In genomic region chr3:101693540-101693939, GRCh38 we compare ENCODE assay signal across 8 cellular contexts. TPM values are rescaled to one million over a fixed set of nuclear protein-coding genes. Genes with fewer than 3 reads are reported as not detected.
DNase-seq lines count a peak whose midpoint lies in the region; ATAC-seq and TF ChIP-seq lines count a peak whose summit lies in the region.
"Not testable (repeated sequence)": the region's sequence is repeated elsewhere in the genome, so short reads cannot be mapped to it uniquely, and the experiment has no call there.

No MANE protein-coding gene starts in this region.

- POLR2A ChIA-PET in IMR-90 (lab: Charles Lee; ENCODE audit: unreplicated experiment), result not testable (repeated sequence)

- H3K4me1 ChIP-seq in IMR-90 (ENCODE audit: control insufficient read depth, insufficient read depth, low read length), result not testable (repeated sequence)
- peaks cover 12% of the 10 kb centered on the region for H3K4me1 ChIP-seq in iPS-15b (ENCODE audit: control insufficient read depth, insufficient read depth, low read length)

- H3K79me1 ChIP-seq in IMR-90 (ENCODE audit: low read depth in 1 of 2, low read length in 2 of 2), result not testable (repeated sequence)

- H4K5ac ChIP-seq in IMR-90 (ENCODE audit: low read depth, low read length), result not testable (repeated sequence)

- not testable (repeated sequence) for H4K8ac ChIP-seq in IMR-90 (ENCODE audit: low read depth in 2 of 2, low read length in 2 of 2)

- not testable (repeated sequence) for H2BK120ac ChIP-seq in IMR-90 (ENCODE audit: low read depth, low read length)

- H3K27me3 ChIP-seq in IMR-90 (ENCODE audit: control insufficient read depth, insufficient read depth, low read length); iPS-15b (ENCODE audit: control insufficient read depth, insufficient read depth, low read length): not testable (repeated sequence)

- H3K56ac ChIP-seq in IMR-90 (ENCODE audit: extremely low read depth, insufficient read depth, low read length), result not testable (repeated sequence)

- H2AFZ ChIP-seq in IMR-90 (replicated peaks; ENCODE audit: low read length, poor library complexity), result not testable (repeated sequence)

- H4K20me1 ChIP-seq in IMR-90 (ENCODE audit: insufficient read depth, low read length), result not testable (repeated sequence)

- H3K4me2 ChIP-seq in IMR-90 (ENCODE audit: low read depth, low read length), result not testable (repeated sequence)

- peak; percentile 57 for TF ChIP-seq RAD21 in IMR-90 (IDR thresholded peaks at IDR 0.05; ENCODE audit: low read length)

- H3K4ac ChIP-seq in IMR-90 (ENCODE audit: low read depth, low read length), result not testable (repeated sequence)

- in situ Hi-C loops in IMR-90 (cut with MboI; ENCODE audit: low sequenced_read_pairs), result not testable (repeated sequence)

- H2AK9ac ChIP-seq in IMR-90 (replicated peaks; ENCODE audit: low read depth, low read length, poor library complexity), result not testable (repeated sequence)

- BruUV-seq in IMR-90 (replicated peaks; lab: Mats Ljungman, UMichigan), result not testable (repeated sequence)

- H3K14ac ChIP-seq in IMR-90 (replicated peaks; ENCODE audit: low read depth, low read length), result not testable (repeated sequence)

- TF ChIP-seq CTCF in IMR-90 (conservative IDR thresholded peaks at IDR 0.05; ENCODE audit: low read depth, low read length) (peak; percentile 50), choroid plexus epithelial cell (conservative IDR thresholded peaks at IDR 0.05; ENCODE audit: low read depth, low read length) (peak; percentile 65)

- DNase-seq in AG20443 (ENCODE audit: low spot score), result peak; percentile 45
- peak; percentile 48 for DNase-seq in IMR-90
- peak; percentile 51 for DNase-seq in activated CD4-positive, alpha-beta T cell treated with anti-CD3 and anti-CD28 coated beads for 48 hours
- DNase-seq in choroid plexus epithelial cell (ENCODE audit: low read depth), result peak; percentile 79
- peak; percentile 44 for DNase-seq in renal cortical epithelial cell (ENCODE audit: low read depth)

- CTCF ChIA-PET in IMR-90 (lab: Yijun Ruan, JAX), result interaction anchor here (0.6 kb wide), 1 partner anchor 22 kb away, joined by 3 read pairs; no protein-coding TSS in a partner anchor

- not testable (repeated sequence) for H3K9me3 ChIP-seq in IMR-90 (ENCODE audit: control insufficient read depth, insufficient read depth, low read length); iPS-15b (ENCODE audit: control insufficient read depth, insufficient read depth, low read length)

- not testable (repeated sequence) for H3K4me3 ChIP-seq in IMR-90 (ENCODE audit: insufficient read depth, low read depth, low read length); choroid plexus epithelial cell (ENCODE audit: low read depth, low read length)
- peak overlapping the region; percentile 54 for H3K4me3 ChIP-seq in iPS-15b (ENCODE audit: low read depth, low read length)

- H2BK20ac ChIP-seq in IMR-90 (ENCODE audit: low read depth, low read length), result not testable (repeated sequence)

- H2AK5ac ChIP-seq in IMR-90 (ENCODE audit: low read depth, low read length), result not testable (repeated sequence)

- not testable (repeated sequence) for H2BK15ac ChIP-seq in IMR-90 (ENCODE audit: low read depth, low read length)

- not testable (repeated sequence) for TF ChIP-seq POLR2A in IMR-90 (IDR thresholded peaks at IDR 0.05; ENCODE audit: low read depth, low read length)

- 40% methylated on average over 1 of the region's 13 CpGs; no CpG with 5 or more reads in 1 of the 2 experiments for WGBS in IMR-90 (ENCODE audit: extremely low coverage in 2 of 2, insufficient read length in 1 of 2), 2 experiments

- ATAC-seq in GM18517 (IDR thresholded peaks at IDR 0.05; ENCODE audit: unreplicated experiment) (peak; percentile 48), HG02571 (IDR thresholded peaks at IDR 0.05; ENCODE audit: unreplicated experiment) (peak; percentile 67), IMR-90 (ENCODE audit: low read depth) (peak; percentile 90)

- H3K9me1 ChIP-seq in IMR-90 (ENCODE audit: insufficient read depth, low read length), result not testable (repeated sequence)

- H3K36me3 ChIP-seq in IMR-90 (ENCODE audit: control insufficient read depth, insufficient read depth, low read length); iPS-15b (ENCODE audit: control insufficient read depth, insufficient read depth, low read length): not testable (repeated sequence)

- not testable (repeated sequence) for H3K18ac ChIP-seq in IMR-90 (ENCODE audit: low read depth, low read length)

- not testable (repeated sequence) for H2BK5ac ChIP-seq in IMR-90 (ENCODE audit: low read depth, low read length, poor library complexity, severe bottlenecking)

- H3K23ac ChIP-seq in IMR-90 (ENCODE audit: low read depth, low read length), result not testable (repeated sequence)

- not testable (repeated sequence) for H3K27ac ChIP-seq in IMR-90 (ENCODE audit: insufficient read depth, low read length)

- dilution Hi-C loops in IMR-90 (cut with HindIII; ENCODE audit: low sequenced_read_pairs, unreplicated experiment), result not testable (repeated sequence)

- not testable (repeated sequence) for H4K91ac ChIP-seq in IMR-90 (ENCODE audit: insufficient read depth, low read depth, low read length)

- intact Hi-C loops in IMR-90 (cut with micrococcal nuclease), result not testable (repeated sequence)

- not testable (repeated sequence) for H3K9ac ChIP-seq in IMR-90 (ENCODE audit: low read depth, low read length)
- peak overlapping the region; percentile 24 for H3K9ac ChIP-seq in iPS-15b (ENCODE audit: low read depth, low read length)

RNA-seq across cellular contexts. Expression of gene RPL24, which starts 7.0 kb away (rescaled TPM):
- total RNA-seq in IMR-90 (2012; rRNA removed) (953 and 1,539 TPM in 2 replicates), renal cortical epithelial cell (838 and 2,187 TPM in 2 replicates)
- polyA plus RNA-seq in IMR-90 (2012; rRNA removed), result 764 and 1,054 TPM in 2 replicates
- 595 and 1,053 TPM in 2 replicates for polyA plus RNA-seq in IMR-90 (2012; cell fraction: cytosol; rRNA removed)
- 152 and 641 TPM in 2 replicates for polyA plus RNA-seq in IMR-90 (2012; cell fraction: nucleus; rRNA removed; ENCODE audit: low replicate concordance)

RNA-seq across cellular contexts. Expression of gene ZBTB11, which starts 16.6 kb away (rescaled TPM):
- total RNA-seq in IMR-90 (2012; rRNA removed) (17.2 and 25.8 TPM in 2 replicates), renal cortical epithelial cell (26.0 and 26.9 TPM in 2 replicates)
- 5.4 and 6.0 TPM in 2 replicates for polyA plus RNA-seq in IMR-90 (2012; rRNA removed)
- 0.64 and 1.5 TPM in 2 replicates for polyA plus RNA-seq in IMR-90 (2012; cell fraction: cytosol; rRNA removed)
- polyA plus RNA-seq in IMR-90 (2012; cell fraction: nucleus; rRNA removed; ENCODE audit: low replicate concordance), result 5.1 and 15.1 TPM in 2 replicates

RNA-seq across cellular contexts. Expression of gene CEP97, which starts 30.9 kb away (rescaled TPM):
- total RNA-seq in IMR-90 (2012; rRNA removed) (21.9 TPM in 2 replicates), renal cortical epithelial cell (12.5 and 16.2 TPM in 2 replicates)
- 1.2 and 2.0 TPM in 2 replicates for polyA plus RNA-seq in IMR-90 (2012; rRNA removed)
- polyA plus RNA-seq in IMR-90 (2012; cell fraction: cytosol; rRNA removed), result 0.23 and 0.32 TPM in 2 replicates
- 0.41 and 2.1 TPM in 2 replicates for polyA plus RNA-seq in IMR-90 (2012; cell fraction: nucleus; rRNA removed; ENCODE audit: low replicate concordance)
